Comparison of ENCODE assay signal across 8 cellular contexts in genomic region chr1:208235983-208236761, GRCh38. TPM values are rescaled to one million over a fixed set of nuclear protein-coding genes. Genes with fewer than 3 reads are reported as not detected.
DNase-seq lines count a peak whose midpoint lies in the region; ATAC-seq and TF ChIP-seq lines count a peak whose summit lies in the region.

No MANE protein-coding gene starts in this region.

- H3K9me3 ChIP-seq in left ventricle myocardium inferior (replicated peaks) (no peaks in the 10 kb centered on the region), spleen (no peaks in the 10 kb centered on the region)

- no peak overlapping the region for H3K27ac Mint-ChIP-seq in activated CD8-positive, alpha-beta T cell treated with anti-CD3 and anti-CD28 coated beads, Interleukin-2, amount 10 ng/mL, durations not matched to agents 7 days and 5 days

- ATAC-seq in activated CD8-positive, alpha-beta T cell treated with anti-CD3 and anti-CD28 coated beads, Interleukin-2, amount 10 ng/mL, durations not matched to agents 7 days and 5 days = peak; percentile 72
- no peak for ATAC-seq in GM19452 (IDR thresholded peaks at IDR 0.05; ENCODE audit: unreplicated experiment)

- POLR2A ChIA-PET in activated CD8-positive, alpha-beta T cell treated with anti-CD3 and anti-CD28 coated beads, Interleukin-2, amount 10 ng/mL, durations not matched to agents 7 days and 5 days (lab: Charles Lee) = interaction anchor here (1.0 kb wide), 1 partner anchor 8 kb away, joined by 3 read pairs; no protein-coding TSS in a partner anchor

- H3K4me1 Mint-ChIP-seq in activated CD8-positive, alpha-beta T cell treated with anti-CD3 and anti-CD28 coated beads, Interleukin-2, amount 10 ng/mL, durations not matched to agents 7 days and 5 days (ENCODE audit: low read depth) = peaks cover 19% of the 10 kb centered on the region

- H3K27me3 ChIP-seq in left ventricle myocardium inferior (ENCODE audit: low read depth) = no peaks in the 10 kb centered on the region
- peaks cover 0 to 35% (median 0%) of the 10 kb centered on the region in 7 donors for H3K27me3 ChIP-seq in spleen (replicated peaks in 1 of 7)

- no peak overlapping the region for H3K4me3 Mint-ChIP-seq in activated CD8-positive, alpha-beta T cell treated with anti-CD3 and anti-CD28 coated beads, Interleukin-2, amount 10 ng/mL, durations not matched to agents 7 days and 5 days

- WGBS in spleen, 5 donors = 17 to 25% (median 23%) methylated on average over 17 of the region's 17 CpGs

- peak; percentile 10 for DNase-seq in stimulated activated CD4-positive, alpha-beta T cell treated with anti-CD3 and anti-CD28 coated beads, Interleukin-15, amount 100 ng/mL, for 24 hours
- no peak for DNase-seq in stimulated activated CD4-positive, alpha-beta T cell treated with anti-CD3 and anti-CD28 coated beads, Interleukin-1b, Interleukin-23, amount 100 ng/mL, for 48 hours
- peak; percentile 42 for DNase-seq in activated CD8-positive, alpha-beta T cell treated with anti-CD3 and anti-CD28 coated beads, Interleukin-2, amount 10 ng/mL, durations not matched to agents 7 days and 5 days
- DNase-seq in left ventricle myocardium inferior (peak; percentile 58), spleen (no peak), germinal center (ENCODE audit: low spot score) (no peak)
- DNase-seq in stimulated activated CD4-positive, alpha-beta T cell treated with anti-CD3 and anti-CD28 coated beads, Interleukin-12 subunit alpha, Interleukin-12 subunit beta, amount 100 ng/mL, for 4 hours = no peak

- peaks cover 72% of the 10 kb centered on the region for H3K27me3 Mint-ChIP-seq in activated CD8-positive, alpha-beta T cell treated with anti-CD3 and anti-CD28 coated beads, Interleukin-2, amount 10 ng/mL, durations not matched to agents 7 days and 5 days (ENCODE audit: low read depth)

- H3K27ac ChIP-seq in left ventricle myocardium inferior (replicated peaks) = peak overlapping the region; percentile 95
- peak overlapping the region in 5 of 8 donors; percentile 23 to 56 (median 31) for H3K27ac ChIP-seq in spleen

- H3K4me1 ChIP-seq in left ventricle myocardium inferior = peaks cover 99% of the 10 kb centered on the region
- peaks cover 6 to 39% (median 19%) of the 10 kb centered on the region in 6 donors for H3K4me1 ChIP-seq in spleen

- no peaks in the 10 kb centered on the region for H3K36me3 Mint-ChIP-seq in activated CD8-positive, alpha-beta T cell treated with anti-CD3 and anti-CD28 coated beads, Interleukin-2, amount 10 ng/mL, durations not matched to agents 7 days and 5 days (ENCODE audit: low read depth)

- peak overlapping the region; percentile 30 for H3K4me3 ChIP-seq in left ventricle myocardium inferior
- no peak overlapping the region for H3K4me3 ChIP-seq in spleen

- TF ChIP-seq CTCF in left ventricle myocardium inferior (IDR thresholded peaks at IDR 0.05; ENCODE audit: borderline replicate concordance) (no peak), spleen (IDR thresholded peaks at IDR 0.05 in 8 of 11, conservative IDR thresholded peaks at IDR 0.05 in 3 of 11) (no peak)

- CTCF ChIA-PET in activated CD8-positive, alpha-beta T cell treated with anti-CD3 and anti-CD28 coated beads, Interleukin-2, amount 10 ng/mL, durations not matched to agents 7 days and 5 days (lab: Charles Lee) = interaction anchor here (1.1 to 6.3 kb wide), 3 partner anchors 9 to 215 kb away, joined by 4 to 47 read pairs (median 5); partner anchors contain the start of gene PLXNA2

- no peak for TF ChIP-seq POLR2A in spleen (IDR thresholded peaks at IDR 0.05)

- intact Hi-C loops in left ventricle myocardium inferior (cut with micrococcal nuclease) (loop anchor here (5.0 kb wide), 1 partner anchor 104 kb away; no protein-coding TSS in a partner anchor), spleen (cut with DNase I; ENCODE audit: low total_unique reads) (loop anchor here (2.0 kb wide), 1 partner anchor 103 kb away; no protein-coding TSS in a partner anchor)

- no peaks in the 10 kb centered on the region for H3K9me3 Mint-ChIP-seq in activated CD8-positive, alpha-beta T cell treated with anti-CD3 and anti-CD28 coated beads, Interleukin-2, amount 10 ng/mL, durations not matched to agents 7 days and 5 days (ENCODE audit: insufficient read depth)

- H3K36me3 ChIP-seq in left ventricle myocardium inferior (no peaks in the 10 kb centered on the region), spleen (no peaks in the 10 kb centered on the region)

RNA-seq across cellular contexts. Expression of gene PLXNA2, which starts 8.0 kb away (rescaled TPM):
- 1 to 10 TPM in 1 of 2 experiments, under 1 TPM in 1; 0.84 to 1.6 TPM for total RNA-seq in activated CD8-positive, alpha-beta T cell treated with anti-CD3 and anti-CD28 coated beads, Interleukin-2, amount 10 ng/mL, durations not matched to agents 7 days and 5 days
- total RNA-seq in left ventricle myocardium inferior = 29.1 TPM
- 10 to 100 TPM in 3 of 7 donors, 1 to 10 TPM in 4; 6.7 to 16.9 (median 8.2) TPM for total RNA-seq in spleen
- polyA plus RNA-seq in spleen = 1 to 10 TPM in 2 of 3 donors, under 1 TPM in 1; 0.93 to 2.1 (median 1.3) TPM

Comparison
In these comparisons a context has a peak if more than half of its experiments do, and no peak if none do; other contexts are left out.
1. DNase-seq: peak in stimulated activated CD4-positive, alpha-beta T cell treated with anti-CD3 and anti-CD28 coated beads, Interleukin-15, amount 100 ng/mL, for 24 hours (single experiment), activated CD8-positive, alpha-beta T cell treated with anti-CD3 and anti-CD28 coated beads, Interleukin-2, amount 10 ng/mL, durations not matched to agents 7 days and 5 days (single experiment) and left ventricle myocardium inferior (single experiment); none in stimulated activated CD4-positive, alpha-beta T cell treated with anti-CD3 and anti-CD28 coated beads, Interleukin-1b, Interleukin-23, amount 100 ng/mL, for 48 hours (single experiment), spleen (single experiment), germinal center (single experiment) and stimulated activated CD4-positive, alpha-beta T cell treated with anti-CD3 and anti-CD28 coated beads, Interleukin-12 subunit alpha, Interleukin-12 subunit beta, amount 100 ng/mL, for 4 hours (single experiment).